9 cellular contexts compared by ENCODE assay signal in the genomic region with DNA sequence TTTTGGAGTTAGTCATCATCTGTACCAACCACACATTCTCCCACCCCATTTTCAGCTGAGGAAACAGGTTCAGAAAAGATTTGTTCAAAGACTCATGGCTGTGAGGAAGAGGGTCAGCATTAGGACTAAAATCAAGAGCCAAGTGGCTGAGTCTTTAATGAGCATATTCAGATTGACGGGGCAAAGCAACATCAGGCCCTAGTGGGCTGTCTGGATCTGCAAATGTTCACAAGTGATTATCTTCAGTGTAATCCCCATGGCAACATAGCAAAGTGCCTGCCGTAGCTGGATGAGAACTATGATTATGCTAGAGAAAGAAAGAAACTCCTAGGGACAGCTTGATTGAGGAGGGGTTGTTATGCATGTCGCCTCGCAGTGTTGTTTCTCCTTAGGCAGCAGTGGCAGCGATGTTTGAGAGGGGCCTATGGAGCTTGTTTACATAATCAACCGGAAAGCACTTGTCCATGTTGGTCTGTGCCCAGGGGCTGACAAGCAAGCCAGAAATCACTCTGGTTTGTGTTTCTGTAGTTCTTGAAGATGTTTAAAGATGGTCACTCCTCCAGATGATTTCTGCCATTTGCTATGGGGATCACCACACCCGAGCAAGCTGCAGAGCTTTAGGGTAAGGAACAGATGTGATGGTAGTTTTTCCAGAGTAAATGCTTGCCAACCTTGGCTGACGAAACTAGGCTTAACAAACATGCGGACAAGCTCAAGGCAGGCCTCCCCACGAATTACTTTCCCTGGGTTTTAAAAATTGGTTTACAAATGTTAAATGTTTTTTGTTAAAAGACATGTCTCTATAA.
DNase-seq lines count a peak whose midpoint lies in the region; ATAC-seq, FAIRE-seq and TF ChIP-seq lines count a peak whose summit lies in the region.
"Had no signal": no experiment of that assay in that cellular context is flagged by ENCODE, and none has a peak within 500 bp of the region (broad histone marks: within the 10 kb centered on the region; RNA-seq: fewer than 3 reads in every experiment).

No MANE protein-coding gene starts in this region.

- H3K4me1 ChIP-seq in endothelial cell of umbilical vein (ENCODE audit: control insufficient read depth, extremely low read depth, insufficient read depth, low read length) (peaks cover 13% of the 10 kb centered on the region), muscle layer of colon (ENCODE audit: insufficient read depth, low read length) (peaks cover 15% of the 10 kb centered on the region)

- no peaks in the 10 kb centered on the region for H4K20me1 ChIP-seq in endothelial cell of umbilical vein (replicated peaks; ENCODE audit: control insufficient read depth, extremely low read depth, insufficient read depth, low read length)

- no peaks in the 10 kb centered on the region for H3K9me1 ChIP-seq in endothelial cell of umbilical vein (replicated peaks; ENCODE audit: control insufficient read depth, extremely low read depth, insufficient read depth, low read length)

- H2AFZ ChIP-seq in endothelial cell of umbilical vein (ENCODE audit: low read depth, low read length) = no peak overlapping the region

- FAIRE-seq in endothelial cell of umbilical vein (lab: Jason Lieb, UNC) = no peak

- TF ChIP-seq CTCF in endothelial cell of umbilical vein (IDR thresholded peaks at IDR 0.05; ENCODE audit: extremely low read depth in 1 of 2, insufficient read depth in 1 of 2, low read depth in 1 of 2, low read length in 2 of 2) = no peak

- no peak for ATAC-seq in HG02642 (IDR thresholded peaks at IDR 0.05; ENCODE audit: poor library complexity, unreplicated experiment)
- ATAC-seq in HG03354 (IDR thresholded peaks at IDR 0.05; ENCODE audit: poor library complexity, severe bottlenecking, unreplicated experiment) = no peak
- no peak for ATAC-seq in GM18519 (IDR thresholded peaks at IDR 0.05; ENCODE audit: low FRiP score, unreplicated experiment)

- no peaks in the 10 kb centered on the region for H3K79me2 ChIP-seq in endothelial cell of umbilical vein (ENCODE audit: control insufficient read depth, insufficient read depth, low read length)

- TF ChIP-seq POLR2A in endothelial cell of umbilical vein (IDR thresholded peaks at IDR 0.05; ENCODE audit: low read depth, low read length) = no peak

- H3K9me3 ChIP-seq in endothelial cell of umbilical vein (replicated peaks; ENCODE audit: control insufficient read depth, insufficient read depth, low read length) = no peaks in the 10 kb centered on the region
- no peaks in the 10 kb centered on the region for H3K9me3 ChIP-seq in muscle layer of colon (ENCODE audit: low read length)

- intact Hi-C loops in endothelial cell of umbilical vein (cut with micrococcal nuclease) = loop anchor here (1.0 to 10.0 kb wide), 10 partner anchors 205 to 1254 kb away; no protein-coding TSS in a partner anchor

- dilution Hi-C loops in endothelial cell of umbilical vein (cut with MboI; ENCODE audit: extremely low pct_ligation_motif_present, low sequenced_read_pairs) = no loop called here

- DNase-seq in DMS 273 treated with DMSO at 0.1 percent for 48 hours (lab: John Stamatoyannopoulos, UW) = peak; percentile 27
- DNase-seq in NCI-H524 (lab: John Stamatoyannopoulos, UW) = peak; percentile 80 to 88
- DNase-seq in endothelial cell of umbilical vein (ENCODE audit: low read depth, low spot score) = peak; percentile 7
- DNase-seq in NAMALWA (ENCODE audit: low spot score) = no peak
- DNase-seq: activated CD4-positive, alpha-beta T cell treated with anti-CD3 and anti-CD28 coated beads, Interleukin-2, amount 10 ng/mL, durations not matched to agents 24 days and 14 days had no signal

- no peak overlapping the region for H3K9ac ChIP-seq in endothelial cell of umbilical vein (replicated peaks; ENCODE audit: extremely low read depth, insufficient read depth, low read length)
- no peak overlapping the region for H3K9ac ChIP-seq in muscle layer of colon (ENCODE audit: low read length)

- H3K36me3 ChIP-seq in endothelial cell of umbilical vein (ENCODE audit: control insufficient read depth in 2 of 2, extremely low read depth in 1 of 2, insufficient read depth in 2 of 2, low read length in 2 of 2) (no peaks in the 10 kb centered on the region), muscle layer of colon (ENCODE audit: insufficient read depth, low read length) (no peaks in the 10 kb centered on the region)

- H3K27me3 ChIP-seq in endothelial cell of umbilical vein (ENCODE audit: control insufficient read depth in 2 of 2, insufficient read depth in 2 of 2, low read length in 2 of 2) (no peaks in the 10 kb centered on the region), muscle layer of colon (ENCODE audit: control insufficient read depth in 1 of 2, insufficient read depth in 2 of 2, low read length in 2 of 2) (no peaks in the 10 kb centered on the region)

- no peak overlapping the region for H3K4me2 ChIP-seq in endothelial cell of umbilical vein (ENCODE audit: insufficient read depth, low read length)

- CTCF ChIA-PET in endothelial cell of umbilical vein (lab: Charles Lee) = interaction anchor here (0.5 to 4.4 kb wide), 53 partner anchors 10 to 1458 kb away, joined by 3 to 110 read pairs (median 4); a partner anchor contains a TSS

- H3K4me3 ChIP-seq in endothelial cell of umbilical vein (replicated peaks in 1 of 3; ENCODE audit: insufficient read depth in 1 of 3, low read depth in 1 of 3, low read length in 3 of 3) (no peak overlapping the region), muscle layer of colon (ENCODE audit: low read depth in 1 of 2, low read length in 2 of 2) (peak overlapping the region; percentile 22 to 32)

- H3K27ac ChIP-seq in endothelial cell of umbilical vein (ENCODE audit: insufficient read depth, low read depth, low read length) (no peak overlapping the region), muscle layer of colon (ENCODE audit: low read depth, low read length) (peak overlapping the region; percentile 32)

- BruUV-seq in endothelial cell of umbilical vein (replicated peaks; lab: Mats Ljungman, UMichigan) = no TSS peak

- POLR2A ChIA-PET in endothelial cell of umbilical vein (lab: Charles Lee) = no interaction called here

TF ChIP-seq in endothelial cell of umbilical vein, 7 proteins besides CTCF, POLR2A, EP300 and RAD21:
- no peak for TF ChIP-seq GATA2 (IDR thresholded peaks at IDR 0.05; ENCODE audit: insufficient read depth, insufficient read length, low read depth, low read length)
- TF ChIP-seq MYC (IDR thresholded peaks at IDR 0.05; ENCODE audit: low read depth, low read length) = no peak
- TF ChIP-seq FOS (IDR thresholded peaks at IDR 0.05; ENCODE audit: borderline replicate concordance, insufficient read depth, low read length) = no peak
- no peak for TF ChIP-seq JUN (IDR thresholded peaks at IDR 0.05; ENCODE audit: borderline replicate concordance, insufficient read depth, insufficient read length, low read depth)
- no peak for TF ChIP-seq EZH2 (IDR thresholded peaks at IDR 0.05; ENCODE audit: borderline replicate concordance, low read depth, low read length, severe bottlenecking)
- TF ChIP-seq, protein P1, sequence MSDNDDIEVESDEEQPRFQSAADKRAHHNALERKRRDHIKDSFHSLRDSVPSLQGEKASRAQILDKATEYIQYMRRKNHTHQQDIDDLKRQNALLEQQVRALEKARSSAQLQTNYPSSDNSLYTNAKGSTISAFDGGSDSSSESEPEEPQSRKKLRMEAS (IDR thresholded peaks at IDR 0.05; ENCODE audit: insufficient read depth, insufficient read length) = no peak
- TF ChIP-seq POLR2AphosphoS5 (IDR thresholded peaks at IDR 0.05; ENCODE audit: insufficient read depth, low read depth, low read length) = no peak

Comparison
In these comparisons a context has a peak if more than half of its experiments do, and no peak if none do; other contexts are left out.
1. H3K4me3 ChIP-seq: peak in muscle layer of colon (2 of 2); none in endothelial cell of umbilical vein (0 of 3).